22 cellular contexts compared by ENCODE assay signal in genomic region chr14:97415907-97416306, GRCh38.
"Had no signal": no experiment of that assay in that cellular context is flagged by ENCODE, and none has a peak within 500 bp of the region (broad histone marks: within the 10 kb centered on the region; RNA-seq: fewer than 3 reads in every experiment).

No MANE protein-coding gene starts in this region.

- H3K27ac ChIP-seq: adrenal gland, foreskin keratinocyte, upper lobe of right lung had no signal

- H3K36me3 ChIP-seq: adrenal gland, upper lobe of right lung had no signal

- H3K4me3 Mint-ChIP-seq: activated CD4-positive, alpha-beta T cell treated with anti-CD3 and anti-CD28 coated beads, Interleukin-2, amount 10 ng/mL, durations not matched to agents 7 days and 5 days; activated naive CD4-positive, alpha-beta T cell treated with anti-CD3 and anti-CD28 coated beads, Interleukin-2, amount 50 U/mL, for 24 hours; nephron had no signal

- H3K27ac Mint-ChIP-seq: activated CD4-positive, alpha-beta T cell treated with anti-CD3 and anti-CD28 coated beads, Interleukin-2, amount 10 ng/mL, durations not matched to agents 7 days and 5 days; activated naive CD4-positive, alpha-beta T cell treated with anti-CD3 and anti-CD28 coated beads, Interleukin-2, amount 50 U/mL, for 24 hours; nephron; progenitor cell of endocrine pancreas; T-cell had no signal

- ATAC-seq: upper lobe of right lung had no signal

- H3K9me3 ChIP-seq: adrenal gland, upper lobe of right lung had no signal

- H3K4me3 ChIP-seq: adrenal gland, lung, upper lobe of right lung had no signal

- DNase-seq: activated CD4-positive, alpha-beta T cell treated with anti-CD3 and anti-CD28 coated beads, Interleukin-2, amount 10 ng/mL, durations not matched to agents 7 days and 5 days; activated CD8-positive, alpha-beta memory T cell treated with anti-CD3 and anti-CD28 coated beads for 24 hours; activated CD8-positive, alpha-beta memory T cell treated with anti-CD3 and anti-CD28 coated beads, Interleukin-2, amount 50 U/mL, for 48 hours; activated gamma-delta T cell; activated T-cell treated with anti-CD3 and anti-CD28 coated beads, Interleukin-2, amount 50 U/mL, for 48 hours; adrenal gland; foreskin keratinocyte; hippocampal formation; islet precursor cell; midbrain; stimulated activated CD4-positive, alpha-beta T cell treated with anti-CD3 and anti-CD28 coated beads, Interleukin-12 subunit alpha, Interleukin-12 subunit beta, amount 100 ng/mL, for 4 hours; stimulated activated CD4-positive, alpha-beta T cell treated with anti-CD3 and anti-CD28 coated beads, Interleukin-1b, Interleukin-23, amount 100 ng/mL, for 48 hours; stimulated activated CD8-positive, alpha-beta memory T cell treated with anti-CD3 and anti-CD28 coated beads, Interleukin-4, amount 100 ng/mL, for 48 hours; stimulated activated naive CD4-positive, alpha-beta T cell; T-cell; T1000; upper lobe of right lung had no signal

- H3K9me3 Mint-ChIP-seq: activated CD4-positive, alpha-beta T cell treated with anti-CD3 and anti-CD28 coated beads, Interleukin-2, amount 10 ng/mL, durations not matched to agents 7 days and 5 days; activated naive CD4-positive, alpha-beta T cell treated with anti-CD3 and anti-CD28 coated beads, Interleukin-2, amount 50 U/mL, for 24 hours; nephron; T-cell had no signal

- H3K4me1 Mint-ChIP-seq: activated naive CD4-positive, alpha-beta T cell treated with anti-CD3 and anti-CD28 coated beads, Interleukin-2, amount 50 U/mL, for 24 hours had no signal

- H3K36me3 Mint-ChIP-seq: activated naive CD4-positive, alpha-beta T cell treated with anti-CD3 and anti-CD28 coated beads, Interleukin-2, amount 50 U/mL, for 24 hours; T-cell had no signal

- FAIRE-seq: astrocyte had no signal

- H3K4me1 ChIP-seq: adrenal gland, foreskin keratinocyte, upper lobe of right lung had no signal

- H3K27me3 Mint-ChIP-seq: activated naive CD4-positive, alpha-beta T cell treated with anti-CD3 and anti-CD28 coated beads, Interleukin-2, amount 50 U/mL, for 24 hours had no signal
